ENCODE assay signal across 8 cellular contexts in the genomic region with DNA sequence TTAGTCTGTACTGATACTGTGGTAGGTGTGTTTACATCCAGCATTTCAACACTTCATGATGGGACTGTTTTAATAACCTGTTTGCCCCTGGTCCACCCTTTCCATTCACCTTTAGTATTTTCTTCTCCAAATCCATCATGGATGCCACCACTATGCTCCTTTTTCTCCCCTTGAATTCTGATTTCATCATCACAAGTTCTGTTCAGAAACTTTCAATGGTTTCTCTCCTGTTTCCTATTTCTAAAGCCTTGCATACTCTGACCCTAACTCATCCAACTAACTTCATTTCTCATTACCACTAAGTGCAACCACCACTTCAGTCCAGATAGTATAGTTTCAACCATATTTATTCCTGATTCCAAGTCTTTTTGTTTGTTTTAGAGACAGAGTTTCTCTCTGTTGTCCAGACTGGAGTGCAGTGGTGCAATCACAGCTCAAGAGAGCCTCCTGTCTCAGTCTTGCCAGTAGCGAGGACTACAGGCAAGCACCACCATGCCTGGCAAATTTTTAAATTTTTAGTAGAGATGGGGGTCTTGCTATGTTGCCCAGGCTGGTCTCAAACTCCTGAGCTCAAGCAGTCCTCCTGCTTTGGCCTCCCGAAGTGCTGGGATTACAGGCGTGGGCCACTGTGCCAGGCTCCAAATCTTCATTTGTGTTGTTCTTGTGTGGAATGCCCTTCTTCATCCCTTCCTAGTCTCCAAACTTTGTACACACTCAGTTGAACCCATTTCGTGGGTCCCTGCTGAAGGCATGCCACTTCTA. TPM values are rescaled to one million over a fixed set of nuclear protein-coding genes. Genes with fewer than 3 reads are reported as not detected.
DNase-seq lines count a peak whose midpoint lies in the region; ATAC-seq and TF ChIP-seq lines count a peak whose summit lies in the region.

No MANE protein-coding gene starts in this region.

- H3K4me1 Mint-ChIP-seq in CD4-positive, CD25-positive, alpha-beta regulatory T cell: peaks cover 29 to 53% (median 40%) of the 10 kb centered on the region in 4 donors
- peaks cover 28 to 43% of the 10 kb centered on the region in 2 donors for H3K4me1 Mint-ChIP-seq in natural killer cell

- H3K4me2 ChIP-seq in Karpas-422 (ENCODE audit: low read depth, low read length, poor library complexity, severe bottlenecking) (peak overlapping the region; percentile 87), mammary epithelial cell (ENCODE audit: insufficient read depth, low read depth, low read length) (peak overlapping the region; percentile 79)

- H3K36me3 ChIP-seq in CD4-positive, CD25-positive, alpha-beta regulatory T cell (ENCODE audit: control insufficient read depth, insufficient read depth, low read length): no peaks in the 10 kb centered on the region
- no peaks in the 10 kb centered on the region; the same call in 1 of the 2 replicates for H3K36me3 ChIP-seq in Karpas-422 (ENCODE audit: insufficient read depth, low read length)
- H3K36me3 ChIP-seq in mammary epithelial cell (ENCODE audit: insufficient read depth, low read length): no peaks in the 10 kb centered on the region
- no peaks in the 10 kb centered on the region for H3K36me3 ChIP-seq in prostate gland

- ATAC-seq in CD4-positive, CD25-positive, alpha-beta regulatory T cell (ENCODE audit: low read depth in 2 of 2): no peak
- ATAC-seq in natural killer cell: no peak

- dilution Hi-C loops in mammary epithelial cell (cut with HindIII; ENCODE audit: low sequenced_read_pairs): no loop called here

- no TSS peak for BruUV-seq in mammary epithelial cell (replicated peaks; lab: Mats Ljungman, UMichigan)

- intact Hi-C loops in mammary epithelial cell (cut with micrococcal nuclease) (no loop called here), natural killer cell (cut with micrococcal nuclease) (no loop called here), prostate gland (cut with DNase I) (no loop called here)

- no peak for TF ChIP-seq POLR2A in prostate gland (IDR thresholded peaks at IDR 0.05)

- H3K27me3 ChIP-seq in CD4-positive, CD25-positive, alpha-beta regulatory T cell (ENCODE audit: control insufficient read depth, insufficient read depth, low read length): no peaks in the 10 kb centered on the region
- H3K27me3 ChIP-seq in Karpas-422 (ENCODE audit: low read length) (no peaks in the 10 kb centered on the region), mammary epithelial cell (ENCODE audit: insufficient read depth, low read length) (no peaks in the 10 kb centered on the region), prostate gland (replicated peaks; ENCODE audit: insufficient read depth) (no peaks in the 10 kb centered on the region)

- DNase-seq in CD4-positive, CD25-positive, alpha-beta regulatory T cell: no peak
- no peak for DNase-seq in Karpas-422
- no peak for DNase-seq in mammary epithelial cell
- no peak for DNase-seq in natural killer cell
- DNase-seq in prostate gland (ENCODE audit: low spot score): no peak
- no peak for DNase-seq in NCI-H526 treated with DMSO at 0.1 percent for 48 hours (lab: John Stamatoyannopoulos, UW)
- DNase-seq in NCI-H2171 (lab: John Stamatoyannopoulos, UW): no peak
- DNase-seq in occipital lobe (lab: John Stamatoyannopoulos, UW): no peak

- H3K4me1 ChIP-seq in CD4-positive, CD25-positive, alpha-beta regulatory T cell (ENCODE audit: control insufficient read depth, insufficient read depth, low read length, poor library complexity, severe bottlenecking): peaks cover 25% of the 10 kb centered on the region
- H3K4me1 ChIP-seq in Karpas-422 (ENCODE audit: low read length): peaks cover 22% of the 10 kb centered on the region
- H3K4me1 ChIP-seq in mammary epithelial cell (ENCODE audit: insufficient read depth, low read length): peaks cover 14% of the 10 kb centered on the region
- H3K4me1 ChIP-seq in prostate gland (replicated peaks): peaks cover 7% of the 10 kb centered on the region

- H3K79me2 ChIP-seq in Karpas-422 (ENCODE audit: low read length) (peaks cover 47% of the 10 kb centered on the region), mammary epithelial cell (ENCODE audit: insufficient read depth, low read length) (peaks cover 51% of the 10 kb centered on the region)

- H3K9ac ChIP-seq in Karpas-422 (ENCODE audit: low read length): peak overlapping the region; percentile 80
- no peak overlapping the region for H3K9ac ChIP-seq in mammary epithelial cell (ENCODE audit: insufficient read depth, low read length)

- WGBS in mammary epithelial cell (ENCODE audit: low coverage, missing lambda C conversion rate): 98% methylated on average over 4 of the region's 4 CpGs
- WGBS in prostate gland: 98% methylated on average over 4 of the region's 4 CpGs

- H3K4me3 Mint-ChIP-seq in CD4-positive, CD25-positive, alpha-beta regulatory T cell: peak overlapping the region; percentile 98 to 100 (median 99)
- H3K4me3 Mint-ChIP-seq in natural killer cell: peak overlapping the region; percentile 95

- peak overlapping the region; percentile 97 to 99 (median 98) for H3K27ac Mint-ChIP-seq in CD4-positive, CD25-positive, alpha-beta regulatory T cell
- H3K27ac Mint-ChIP-seq in natural killer cell: peak overlapping the region; percentile 91 to 99

- H3K27ac ChIP-seq in CD4-positive, CD25-positive, alpha-beta regulatory T cell (ENCODE audit: insufficient read depth, low read length, poor library complexity, severe bottlenecking): no peak overlapping the region
- H3K27ac ChIP-seq in Karpas-422 (ENCODE audit: low read length) (no peak overlapping the region), mammary epithelial cell (ENCODE audit: insufficient read depth, low read depth, low read length) (no peak overlapping the region), prostate gland (no peak overlapping the region)

- H3K9me3 ChIP-seq in CD4-positive, CD25-positive, alpha-beta regulatory T cell (ENCODE audit: control insufficient read depth in 2 of 2, low read length in 2 of 2): no peaks in the 10 kb centered on the region
- H3K9me3 ChIP-seq in Karpas-422 (ENCODE audit: low read length): no peaks in the 10 kb centered on the region
- H3K9me3 ChIP-seq in mammary epithelial cell (replicated peaks; ENCODE audit: insufficient read depth, low read length): no peaks in the 10 kb centered on the region
- H3K9me3 ChIP-seq in prostate gland: no peaks in the 10 kb centered on the region

- H4K20me1 ChIP-seq in Karpas-422 (ENCODE audit: insufficient read depth, low read depth, low read length) (peaks cover 4% of the 10 kb centered on the region; the same call in 1 of the 2 replicates), mammary epithelial cell (ENCODE audit: insufficient read depth, low read length) (no peaks in the 10 kb centered on the region)

- peak overlapping the region; percentile 98 for H3K4me3 ChIP-seq in CD4-positive, CD25-positive, alpha-beta regulatory T cell (ENCODE audit: low read depth, low read length)
- peak overlapping the region; percentile 87 for H3K4me3 ChIP-seq in Karpas-422 (ENCODE audit: low read length)
- H3K4me3 ChIP-seq in mammary epithelial cell (replicated peaks in 1 of 3; ENCODE audit: insufficient read depth in 1 of 3, low read depth in 2 of 3, low read length in 3 of 3): peak overlapping the region; percentile 59 to 87 (median 81)
- H3K4me3 ChIP-seq in prostate gland: no peak overlapping the region

- H3K36me3 Mint-ChIP-seq in CD4-positive, CD25-positive, alpha-beta regulatory T cell: no peaks in the 10 kb centered on the region
- no peaks in the 10 kb centered on the region for H3K36me3 Mint-ChIP-seq in natural killer cell

- H2AFZ ChIP-seq in Karpas-422 (ENCODE audit: low read length) (no peak overlapping the region), mammary epithelial cell (ENCODE audit: low read depth, low read length) (no peak overlapping the region)

- CTCF ChIA-PET in mammary epithelial cell (lab: Charles Lee; ENCODE audit: low non-redundant PET): no interaction called here

- in situ Hi-C loops in mammary epithelial cell (cut with MboI; ENCODE audit: low sequenced_read_pairs in 2 of 2): no loop called here

- no peaks in the 10 kb centered on the region for H3K27me3 Mint-ChIP-seq in CD4-positive, CD25-positive, alpha-beta regulatory T cell
- H3K27me3 Mint-ChIP-seq in natural killer cell (ENCODE audit: low read depth in 2 of 2): no peaks in the 10 kb centered on the region

- H3K9me3 Mint-ChIP-seq in CD4-positive, CD25-positive, alpha-beta regulatory T cell: peaks cover 0 to 4% (median 0%) of the 10 kb centered on the region in 7 donors
- peaks cover 0 to 3% of the 10 kb centered on the region in 2 donors for H3K9me3 Mint-ChIP-seq in natural killer cell

- H3K9me2 ChIP-seq in Karpas-422 (replicated peaks; ENCODE audit: insufficient read depth, low read length): no peaks in the 10 kb centered on the region

- TF ChIP-seq CTCF in mammary epithelial cell (conservative IDR thresholded peaks at IDR 0.05 in 1 of 2, IDR thresholded peaks at IDR 0.05 in 1 of 2; ENCODE audit: extremely low read depth in 1 of 2, insufficient read depth in 1 of 2, low read depth in 1 of 2, low read length in 2 of 2) (no peak), natural killer cell (IDR thresholded peaks at IDR 0.05) (no peak), prostate gland (IDR thresholded peaks at IDR 0.05) (no peak)

RNA-seq across cellular contexts. Expression of gene LIN7C, which starts 1.2 kb away (rescaled TPM):
- total RNA-seq in CD4-positive, CD25-positive, alpha-beta regulatory T cell: 20.3 TPM
- 10 to 100 TPM; 10.3 to 15.6 (median 12.1) TPM for polyA plus RNA-seq in CD4-positive, CD25-positive, alpha-beta regulatory T cell
- 10.5 and 30.3 TPM in 2 replicates for total RNA-seq in Karpas-422 (2014; rRNA removed; shearing (Covaris generic); ENCODE audit: low replicate concordance)
- total RNA-seq in mammary epithelial cell (10 to 100 TPM; 43.7 to 76.3 TPM), natural killer cell (10 to 100 TPM; 16.4 to 25.3 (median 22.5) TPM), prostate gland (10 to 100 TPM; 30.0 to 48.7 TPM), occipital lobe (283 TPM)
- 16.3 TPM for polyA plus RNA-seq in mammary epithelial cell
- 20.2 TPM for polyA minus RNA-seq in mammary epithelial cell

RNA-seq across cellular contexts. Expression of gene LGR4, which starts 35.2 kb away (rescaled TPM):
- 2.7 TPM for total RNA-seq in CD4-positive, CD25-positive, alpha-beta regulatory T cell
- under 1 TPM in 3 of 4 donors, not detected in 1; 0.27 to 0.60 (median 0.30) TPM for polyA plus RNA-seq in CD4-positive, CD25-positive, alpha-beta regulatory T cell
- total RNA-seq in Karpas-422 (2014; rRNA removed; shearing (Covaris generic); ENCODE audit: low replicate concordance): 0.04 TPM in 1 of 2 replicates, not detected in the other
- total RNA-seq in mammary epithelial cell (10 to 100 TPM; 27.8 to 45.8 TPM), natural killer cell (under 1 TPM; 0.08 to 0.70 (median 0.35) TPM), prostate gland (10 to 100 TPM; 49.2 to 97.2 TPM), occipital lobe (19.0 TPM)
- 19.3 TPM for polyA plus RNA-seq in mammary epithelial cell
- 93.1 TPM for polyA minus RNA-seq in mammary epithelial cell

Comparison
In these comparisons a context has a peak if more than half of its experiments do, and no peak if none do; other contexts are left out.
1. H3K4me3 ChIP-seq: peak in CD4-positive, CD25-positive, alpha-beta regulatory T cell (single experiment), Karpas-422 (single experiment) and mammary epithelial cell (3 of 3); none in prostate gland (0 of 2).